ENCODE assay signal across 1 cellular context in the genomic region with DNA sequence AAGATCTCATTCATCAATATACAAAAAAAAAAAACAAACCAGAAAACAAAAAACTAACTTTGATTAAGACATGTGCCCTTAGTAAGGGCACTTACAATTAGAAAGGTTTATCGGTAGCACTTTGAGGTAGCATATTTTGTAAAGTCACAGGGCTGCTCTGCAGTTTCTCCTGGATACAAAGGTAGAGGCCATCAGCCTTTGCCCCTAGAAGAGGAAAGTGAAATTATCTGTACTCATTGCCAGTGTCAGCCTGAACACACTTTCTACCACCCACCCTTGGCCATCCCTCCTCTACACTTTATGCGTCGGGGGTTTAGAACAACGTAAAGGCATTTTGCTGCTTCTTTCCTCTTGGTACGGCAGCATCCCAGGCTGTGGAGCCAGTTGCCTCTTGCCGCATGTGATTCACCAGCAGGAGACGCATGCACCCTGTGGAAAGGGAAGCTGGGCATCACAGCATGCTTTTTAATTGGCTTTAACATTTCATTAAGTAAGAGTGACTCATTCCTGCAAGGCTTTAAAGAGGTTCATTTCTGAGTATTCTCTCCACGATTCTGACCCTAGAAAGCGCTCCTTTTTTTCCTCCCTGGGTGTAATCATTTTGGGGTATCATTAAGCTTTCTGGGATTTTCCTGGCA.
TF ChIP-seq lines count a peak whose summit lies in the region.

No MANE protein-coding gene starts in this region.

TF ChIP-seq in endothelial cell of umbilical vein, 7 proteins besides CTCF, POLR2A, EP300 and RAD21 (continued from another document):
- TF ChIP-seq FOS (IDR thresholded peaks at IDR 0.05; ENCODE audit: borderline replicate concordance, insufficient read depth, low read length): no peak
